In genomic region chr12:24535334-24536019, GRCh38 we compare ENCODE assay signal across 21 cellular contexts.
DNase-seq lines count a peak whose midpoint lies in the region; ATAC-seq and TF ChIP-seq lines count a peak whose summit lies in the region.
"Had no signal": no experiment of that assay in that cellular context is flagged by ENCODE, and none has a peak within 500 bp of the region (broad histone marks: within the 10 kb centered on the region; RNA-seq: fewer than 3 reads in every experiment).

No MANE protein-coding gene starts in this region.

- no peaks in the 10 kb centered on the region for H3K9me3 Mint-ChIP-seq in MCF 10A (ENCODE audit: unreplicated experiment)
- no peaks in the 10 kb centered on the region for H3K9me3 Mint-ChIP-seq in activated CD8-positive, alpha-beta T cell treated with anti-CD3 and anti-CD28 coated beads for 36 hours
- H3K9me3 Mint-ChIP-seq: activated CD4-positive, alpha-beta memory T cell treated with anti-CD3 and anti-CD28 coated beads for 36 hours; dendritic cell treated with granulocyte-macrophage colony-stimulating factor and Interleukin-4, amounts not matched to agents 40 ng/mL and 50 ng/mL, for 4 days; naive thymus-derived CD8-positive, alpha-beta T cell; stimulated activated naive B cell treated with anti-CD40 and anti-IgM and Interleukin-4, amounts not matched to agents 10 μg/mL and 1 μg/mL and 100 μg/mL, for 72 hours had no signal

- DNase-seq in breast epithelium (ENCODE audit: low spot score in 2 of 2) = no peak
- DNase-seq in MCF 10A (ENCODE audit: unreplicated experiment) = no peak
- no peak for DNase-seq in left ventricle myocardium superior
- no peak for DNase-seq in vagina (ENCODE audit: extremely low spot score in 2 of 2)
- no peak for DNase-seq in activated CD8-positive, alpha-beta T cell treated with anti-CD3 and anti-CD28 coated beads for 36 hours
- DNase-seq in midbrain (lab: John Stamatoyannopoulos, UW) = no peak
- DNase-seq: 8988T; activated CD4-positive, alpha-beta memory T cell treated with anti-CD3 and anti-CD28 coated beads for 36 hours; activated naive CD4-positive, alpha-beta T cell treated with anti-CD3 and anti-CD28 coated beads, Interleukin-2, amount 50 U/mL, for 16 hours; activated T-cell treated with anti-CD3 and anti-CD28 coated beads, Interleukin-2, amount 50 U/mL, for 4 hours; mammary epithelial cell; naive thymus-derived CD8-positive, alpha-beta T cell; NCI-H1092 treated with DMSO at 0.1 percent for 48 hours; NCI-H524 treated with DMSO at 0.1 percent for 48 hours; SIG-M5; stimulated activated naive B cell treated with anti-CD40 and anti-IgM and Interleukin-4, amounts not matched to agents 10 μg/mL and 1 μg/mL and 100 μg/mL, for 72 hours had no signal

- H3K27me3 ChIP-seq in breast epithelium = no peaks in the 10 kb centered on the region
- no peaks in the 10 kb centered on the region for H3K27me3 ChIP-seq in skeletal muscle tissue (ENCODE audit: control insufficient read depth in 3 of 3, insufficient read depth in 3 of 3, low read length in 3 of 3)
- no peaks in the 10 kb centered on the region for H3K27me3 ChIP-seq in vagina
- H3K27me3 ChIP-seq: BLaER1 treated with 17β-estradiol and CSF1 and Interleukin-3, amounts not matched to agents 10 nM and 100 nM had no signal

- intact Hi-C loops in breast epithelium (cut with DNase I; ENCODE audit: low total_unique reads) (no loop called here), MCF 10A (cut with micrococcal nuclease) (no loop called here), left ventricle myocardium superior (cut with micrococcal nuclease) (no loop called here), vagina (cut with DNase I) (no loop called here)
- intact Hi-C loops in activated CD8-positive, alpha-beta T cell treated with anti-CD3 and anti-CD28 coated beads for 36 hours (cut with micrococcal nuclease) = no loop called here

- H3K4me1 Mint-ChIP-seq in MCF 10A (ENCODE audit: insufficient read depth, unreplicated experiment) = no peaks in the 10 kb centered on the region
- H3K4me1 Mint-ChIP-seq in activated CD8-positive, alpha-beta T cell treated with anti-CD3 and anti-CD28 coated beads for 36 hours (ENCODE audit: low read depth) = no peaks in the 10 kb centered on the region
- H3K4me1 Mint-ChIP-seq: naive thymus-derived CD8-positive, alpha-beta T cell; stimulated activated naive B cell treated with anti-CD40 and anti-IgM and Interleukin-4, amounts not matched to agents 10 μg/mL and 1 μg/mL and 100 μg/mL, for 72 hours had no signal

- CTCF ChIA-PET in MCF 10A (lab: Yijun Ruan, JAX) = interaction anchor here (0.7 kb wide), 1 partner anchor 510 kb away, joined by 3 read pairs; no protein-coding TSS in a partner anchor
- CTCF ChIA-PET in activated CD8-positive, alpha-beta T cell treated with anti-CD3 and anti-CD28 coated beads for 36 hours (lab: Charles Lee) = no interaction called here

- no peaks in the 10 kb centered on the region for H3K27me3 Mint-ChIP-seq in MCF 10A (ENCODE audit: insufficient read depth, unreplicated experiment)
- H3K27me3 Mint-ChIP-seq in activated CD8-positive, alpha-beta T cell treated with anti-CD3 and anti-CD28 coated beads for 36 hours = no peaks in the 10 kb centered on the region
- H3K27me3 Mint-ChIP-seq: activated CD4-positive, alpha-beta memory T cell treated with anti-CD3 and anti-CD28 coated beads for 36 hours; dendritic cell treated with granulocyte-macrophage colony-stimulating factor and Interleukin-4, amounts not matched to agents 40 ng/mL and 50 ng/mL, for 4 days; stimulated activated naive B cell treated with anti-CD40 and anti-IgM and Interleukin-4, amounts not matched to agents 10 μg/mL and 1 μg/mL and 100 μg/mL, for 72 hours had no signal

- ATAC-seq in left ventricle myocardium superior (peak; percentile 36), HG02642 (IDR thresholded peaks at IDR 0.05; ENCODE audit: poor library complexity, unreplicated experiment) (no peak)
- no peak for ATAC-seq in activated CD8-positive, alpha-beta T cell treated with anti-CD3 and anti-CD28 coated beads for 36 hours
- ATAC-seq: activated T-cell treated with anti-CD3 and anti-CD28 coated beads, Interleukin-2, amount 50 U/mL, for 4 hours; naive thymus-derived CD8-positive, alpha-beta T cell; stimulated activated naive B cell treated with anti-CD40 and anti-IgM and Interleukin-4, amounts not matched to agents 10 μg/mL and 1 μg/mL and 100 μg/mL, for 72 hours had no signal

- peak overlapping the region in 1 of 3 donors; percentile 19 for H3K4me3 ChIP-seq in breast epithelium
- no peak overlapping the region for H3K4me3 ChIP-seq in skeletal muscle tissue (ENCODE audit: low read length in 3 of 3)
- H3K4me3 ChIP-seq in vagina = peak overlapping the region in 1 of 2 donors; percentile 0
- H3K4me3 ChIP-seq: BLaER1 treated with 17β-estradiol and CSF1 and Interleukin-3, amounts not matched to agents 10 nM and 100 nM; prostate gland had no signal

- H3K9ac ChIP-seq in skeletal muscle tissue (ENCODE audit: low read depth in 1 of 3, low read length in 3 of 3) = no peak overlapping the region
- H3K9ac ChIP-seq: BLaER1 treated with 17β-estradiol and CSF1 and Interleukin-3, amounts not matched to agents 10 nM and 100 nM had no signal

- BruUV-seq in MCF 10A (replicated peaks; lab: Mats Ljungman, UMichigan) = no TSS peak

- H3K9me3 ChIP-seq in breast epithelium = no peaks in the 10 kb centered on the region
- no peaks in the 10 kb centered on the region for H3K9me3 ChIP-seq in skeletal muscle tissue (ENCODE audit: control insufficient read depth in 3 of 3, low read length in 3 of 3)
- H3K9me3 ChIP-seq in vagina = no peaks in the 10 kb centered on the region
- H3K9me3 ChIP-seq: BLaER1 treated with 17β-estradiol and CSF1 and Interleukin-3, amounts not matched to agents 10 nM and 100 nM; prostate gland had no signal

- no peaks in the 10 kb centered on the region for H3K36me3 Mint-ChIP-seq in MCF 10A (ENCODE audit: insufficient read depth, unreplicated experiment)
- no peaks in the 10 kb centered on the region for H3K36me3 Mint-ChIP-seq in activated CD8-positive, alpha-beta T cell treated with anti-CD3 and anti-CD28 coated beads for 36 hours (ENCODE audit: low read depth)
- H3K36me3 Mint-ChIP-seq: activated CD4-positive, alpha-beta memory T cell treated with anti-CD3 and anti-CD28 coated beads for 36 hours; naive thymus-derived CD8-positive, alpha-beta T cell; stimulated activated naive B cell treated with anti-CD40 and anti-IgM and Interleukin-4, amounts not matched to agents 10 μg/mL and 1 μg/mL and 100 μg/mL, for 72 hours had no signal

- no peak overlapping the region for H3K4me3 Mint-ChIP-seq in MCF 10A (ENCODE audit: unreplicated experiment)
- H3K4me3 Mint-ChIP-seq in activated CD8-positive, alpha-beta T cell treated with anti-CD3 and anti-CD28 coated beads for 36 hours = no peak overlapping the region
- H3K4me3 Mint-ChIP-seq: activated CD4-positive, alpha-beta memory T cell treated with anti-CD3 and anti-CD28 coated beads for 36 hours; activated T-cell treated with anti-CD3 and anti-CD28 coated beads, Interleukin-2, amount 50 U/mL, for 4 hours; dendritic cell treated with granulocyte-macrophage colony-stimulating factor and Interleukin-4, amounts not matched to agents 40 ng/mL and 50 ng/mL, for 4 days; naive thymus-derived CD8-positive, alpha-beta T cell; stimulated activated naive B cell treated with anti-CD40 and anti-IgM and Interleukin-4, amounts not matched to agents 10 μg/mL and 1 μg/mL and 100 μg/mL, for 72 hours had no signal

- peak overlapping the region; percentile 8 to 84 for H3K27ac ChIP-seq in breast epithelium
- peak overlapping the region; percentile 11 for H3K27ac ChIP-seq in skeletal muscle tissue (ENCODE audit: low read depth, low read length)
- H3K27ac ChIP-seq in vagina = peak overlapping the region; percentile 39
- H3K27ac ChIP-seq: BLaER1 treated with 17β-estradiol and CSF1 and Interleukin-3, amounts not matched to agents 10 nM and 100 nM; prostate gland had no signal

- H3K36me3 ChIP-seq in breast epithelium (no peaks in the 10 kb centered on the region), skeletal muscle tissue (ENCODE audit: control insufficient read depth in 3 of 3, insufficient read depth in 3 of 3, low read length in 3 of 3) (no peaks in the 10 kb centered on the region), vagina (no peaks in the 10 kb centered on the region)
- H3K36me3 ChIP-seq: BLaER1 treated with 17β-estradiol and CSF1 and Interleukin-3, amounts not matched to agents 10 nM and 100 nM; prostate gland had no signal

- TF ChIP-seq CTCF in breast epithelium (IDR thresholded peaks at IDR 0.05) (no peak), MCF 10A (IDR thresholded peaks at IDR 0.05; ENCODE audit: unreplicated experiment) (no peak), vagina (IDR thresholded peaks at IDR 0.05) (no peak)
- no peak for TF ChIP-seq CTCF in activated CD8-positive, alpha-beta T cell treated with anti-CD3 and anti-CD28 coated beads for 36 hours (IDR thresholded peaks at IDR 0.05)

- no peaks in the 10 kb centered on the region for H3K4me1 ChIP-seq in breast epithelium
- peaks cover 0 to 9% (median 0%) of the 10 kb centered on the region in 3 donors for H3K4me1 ChIP-seq in skeletal muscle tissue (ENCODE audit: control insufficient read depth in 3 of 3, insufficient read depth in 3 of 3, low read length in 3 of 3)
- H3K4me1 ChIP-seq in vagina = peaks cover 35% of the 10 kb centered on the region
- H3K4me1 ChIP-seq: BLaER1 treated with 17β-estradiol and CSF1 and Interleukin-3, amounts not matched to agents 10 nM and 100 nM; prostate gland had no signal

- POLR2A ChIA-PET in MCF 10A (lab: Yijun Ruan, JAX) = interaction anchor here (0.9 kb wide), 1 partner anchor 338 kb away, joined by 3 read pairs; no protein-coding TSS in a partner anchor
- POLR2A ChIA-PET in activated CD8-positive, alpha-beta T cell treated with anti-CD3 and anti-CD28 coated beads for 36 hours (lab: Charles Lee) = no interaction called here

- H3K27ac Mint-ChIP-seq in MCF 10A (ENCODE audit: low read depth, unreplicated experiment) = no peak overlapping the region
- H3K27ac Mint-ChIP-seq in activated CD8-positive, alpha-beta T cell treated with anti-CD3 and anti-CD28 coated beads for 36 hours = no peak overlapping the region
- H3K27ac Mint-ChIP-seq: activated CD4-positive, alpha-beta memory T cell treated with anti-CD3 and anti-CD28 coated beads for 36 hours; dendritic cell treated with granulocyte-macrophage colony-stimulating factor and Interleukin-4, amounts not matched to agents 40 ng/mL and 50 ng/mL, for 4 days; naive thymus-derived CD8-positive, alpha-beta T cell; stimulated activated naive B cell treated with anti-CD40 and anti-IgM and Interleukin-4, amounts not matched to agents 10 μg/mL and 1 μg/mL and 100 μg/mL, for 72 hours had no signal

- TF ChIP-seq POLR2A in breast epithelium (IDR thresholded peaks at IDR 0.05) (no peak), vagina (IDR thresholded peaks at IDR 0.05) (no peak)
